19 cellular contexts compared by ENCODE assay signal in genomic region chrX:104315555-104315954, GRCh38.
A peak's percentile ranks its signal among the peaks of the same experiment; 100 is the strongest.
DNase-seq lines count a peak whose midpoint lies in the region; ATAC-seq and TF ChIP-seq lines count a peak whose summit lies in the region.
"Had no signal": no experiment of that assay in that cellular context is flagged by ENCODE, and none has a peak within 500 bp of the region (broad histone marks: within the 10 kb centered on the region; RNA-seq: fewer than 3 reads in every experiment).

No MANE protein-coding gene starts in this region.

- H2AFZ ChIP-seq in H9 (ENCODE audit: low read length): no peak overlapping the region

- H3K79me2 ChIP-seq in H9 (ENCODE audit: insufficient read depth, low read length): no peaks in the 10 kb centered on the region

- H3K56ac ChIP-seq in H9 (ENCODE audit: insufficient read length, low read depth, low read length): no peak overlapping the region

- no peak overlapping the region for H3K23ac ChIP-seq in H9 (ENCODE audit: insufficient read length, low read depth, low read length)

- H3K23me2 ChIP-seq in H9 (ENCODE audit: insufficient read length, low read depth, low read length, poor library complexity, severe bottlenecking): no peaks in the 10 kb centered on the region

- no peak overlapping the region for H3T11ph ChIP-seq in H9 (ENCODE audit: low read length)

- no peak overlapping the region for H3K18ac ChIP-seq in H9 (ENCODE audit: insufficient read length, low read depth, low read length)

- no peak overlapping the region for H2AK5ac ChIP-seq in H9 (ENCODE audit: insufficient read length, low read length)

- TF ChIP-seq CTCF in HFFc6 (IDR thresholded peaks at IDR 0.05) (no peak), foreskin fibroblast (IDR thresholded peaks at IDR 0.05; ENCODE audit: low read depth, low read length) (no peak), H9 (conservative IDR thresholded peaks at IDR 0.05) (no peak)

- H3K27me3 ChIP-seq in H9 (ENCODE audit: insufficient read depth, low read length): no peaks in the 10 kb centered on the region
- H3K27me3 ChIP-seq: gastrocnemius medialis, ovary had no signal

- no peaks in the 10 kb centered on the region for H3K9me3 Mint-ChIP-seq in HFFc6
- peaks cover 0 to 64% of the 10 kb centered on the region in 2 experiments; a peak in 2 of 5 replicates for H3K9me3 Mint-ChIP-seq in H9
- H3K9me3 Mint-ChIP-seq: T-helper 1 cell treated with Interleukin-12 subunit alpha and Interleukin-12 subunit beta and Interleukin-4 antibody, amounts not matched to agents 30 μg/mL and 1 μg/mL, for 36 hours had no signal

- H2BK120ac ChIP-seq in H9 (ENCODE audit: low read depth, low read length, poor library complexity, severe bottlenecking): no peak overlapping the region

- no peak overlapping the region for H3K4me3 Mint-ChIP-seq in HFFc6
- H3K4me3 Mint-ChIP-seq in H9: no peak overlapping the region
- H3K4me3 Mint-ChIP-seq: activated CD4-positive, alpha-beta T cell treated with anti-CD3 and anti-CD28 coated beads for 36 hours; mesothelial cell of epicardium; T-helper 1 cell treated with Interleukin-12 subunit alpha and Interleukin-12 subunit beta and Interleukin-4 antibody, amounts not matched to agents 30 μg/mL and 1 μg/mL, for 36 hours had no signal

- H4K5ac ChIP-seq in H9 (ENCODE audit: insufficient read length, low read depth, low read length): no peak overlapping the region

- H3K9ac ChIP-seq in H9 (ENCODE audit: extremely low read depth, insufficient read length, low read length): no peak overlapping the region

- ATAC-seq in HG02970 (IDR thresholded peaks at IDR 0.05; ENCODE audit: low FRiP score, unreplicated experiment) (no peak), GM21619 (IDR thresholded peaks at IDR 0.05; ENCODE audit: unreplicated experiment) (no peak)
- ATAC-seq: activated CD4-positive, alpha-beta T cell treated with anti-CD3 and anti-CD28 coated beads for 36 hours; gastrocnemius medialis had no signal

- no peak overlapping the region for H3K4ac ChIP-seq in H9 (ENCODE audit: low read depth, low read length)

- no peak overlapping the region for H4K91ac ChIP-seq in H9 (ENCODE audit: insufficient read length, low read depth, low read length)

- WGBS in H9 (ENCODE audit: extremely low coverage, insufficient read length, low lambda C conversion rate): no CpG with 5 or more reads among the region's 3 CpGs

- no peak overlapping the region for H2BK20ac ChIP-seq in H9 (ENCODE audit: low read depth, low read length, poor library complexity, severe bottlenecking)

- no peaks in the 10 kb centered on the region for H3K79me1 ChIP-seq in H9 (ENCODE audit: insufficient read depth, low read depth, low read length, poor library complexity, severe bottlenecking)

- H3K4me1 Mint-ChIP-seq in HFFc6 (ENCODE audit: low read depth) (peaks cover 56% of the 10 kb centered on the region), H9 (peaks cover 22 to 35% of the 10 kb centered on the region in 2 experiments)
- H3K4me1 Mint-ChIP-seq: activated CD4-positive, alpha-beta T cell treated with anti-CD3 and anti-CD28 coated beads for 36 hours; mesothelial cell of epicardium had no signal

- no peak overlapping the region for H2BK12ac ChIP-seq in H9 (ENCODE audit: insufficient read length, low read depth, low read length)

- H3K4me2 ChIP-seq in H9 (ENCODE audit: insufficient read depth, insufficient read length, low read length): no peak overlapping the region

- H3K27ac ChIP-seq in H9 (ENCODE audit: insufficient read length, low read depth, low read length): no peak overlapping the region
- H3K27ac ChIP-seq: dorsolateral prefrontal cortex, gastrocnemius medialis, ovary had no signal

- DNase-seq in ACHN (peak; percentile 46), HFFc6 (peak; percentile 69), amniotic epithelial cell (ENCODE audit: low read depth) (peak; percentile 86), foreskin fibroblast (peak; percentile 30 to 70), GM19240 (ENCODE audit: insufficient read length, low spot score) (no peak), H9 (no peak)
- DNase-seq: activated CD4-positive, alpha-beta T cell treated with anti-CD3 and anti-CD28 coated beads for 36 hours; activated T-cell treated with anti-CD3 and anti-CD28 coated beads for 4 hours; dorsolateral prefrontal cortex; gastrocnemius medialis; NCI-H2029 treated with DMSO at 0.1 percent for 48 hours; NCI-H526 treated with DMSO at 0.1 percent for 48 hours; ovary; RPMI8226 had no signal

- no peak overlapping the region for H3K14ac ChIP-seq in H9 (ENCODE audit: insufficient read depth, low read length)

- no peaks in the 10 kb centered on the region for H3K9me3 ChIP-seq in H9 (ENCODE audit: control insufficient read depth, low read depth, low read length)
- H3K9me3 ChIP-seq: gastrocnemius medialis, HAP-1, ovary had no signal

- H2BK15ac ChIP-seq in H9 (ENCODE audit: low read depth, low read length): no peak overlapping the region

- in situ Hi-C loops in ACHN (cut with HindIII; ENCODE audit: low pct_ligation_motif_present, low pct_unique_long_range_greater_than_20kb, low sequenced_read_pairs): no loop called here

- H4K8ac ChIP-seq in H9 (replicated peaks; ENCODE audit: insufficient read length, low read depth, low read length): no peak overlapping the region

- H3K36me3 Mint-ChIP-seq in HFFc6 (ENCODE audit: low read depth) (no peaks in the 10 kb centered on the region), H9 (ENCODE audit: insufficient read depth in 1 of 3, low read depth in 3 of 3) (no peaks in the 10 kb centered on the region)
- H3K36me3 Mint-ChIP-seq: mesothelial cell of epicardium had no signal

- H4K20me1 ChIP-seq in H9 (ENCODE audit: control insufficient read depth, insufficient read depth, insufficient read length): no peaks in the 10 kb centered on the region

- no peaks in the 10 kb centered on the region for H3K27me3 Mint-ChIP-seq in HFFc6 (ENCODE audit: insufficient read depth)
- H3K27me3 Mint-ChIP-seq in H9 (ENCODE audit: low read depth): no peaks in the 10 kb centered on the region
- H3K27me3 Mint-ChIP-seq: activated CD4-positive, alpha-beta T cell treated with anti-CD3 and anti-CD28 coated beads for 36 hours had no signal

- H3K27ac Mint-ChIP-seq in HFFc6: peak overlapping the region; percentile 81
- peak overlapping the region in 1 of 3 experiments; percentile 56; a peak in 1 of 7 replicates for H3K27ac Mint-ChIP-seq in H9
- H3K27ac Mint-ChIP-seq: activated CD4-positive, alpha-beta T cell treated with anti-CD3 and anti-CD28 coated beads for 36 hours; mesothelial cell of epicardium; T-helper 1 cell treated with Interleukin-12 subunit alpha and Interleukin-12 subunit beta and Interleukin-4 antibody, amounts not matched to agents 30 μg/mL and 1 μg/mL, for 36 hours had no signal

- H3K4me3 ChIP-seq in foreskin fibroblast (ENCODE audit: low read depth in 1 of 2, low read length in 2 of 2): no peak overlapping the region
- H3K4me3 ChIP-seq: dorsolateral prefrontal cortex, gastrocnemius medialis, HAP-1, ovary had no signal

- H2BK5ac ChIP-seq in H9 (ENCODE audit: insufficient read length, low read length): no peak overlapping the region

- H3K4me1 ChIP-seq in H9 (ENCODE audit: insufficient read depth, low read length): no peaks in the 10 kb centered on the region; the same call in 1 of the 2 replicates
- H3K4me1 ChIP-seq: gastrocnemius medialis had no signal

Comparison
In these comparisons a context has a peak if more than half of its experiments do, and no peak if none do; other contexts are left out.
1. DNase-seq: peak in ACHN (single experiment), HFFc6 (single experiment), amniotic epithelial cell (single experiment) and foreskin fibroblast (2 of 2); none in GM19240 (single experiment) and H9 (single experiment).